Comparison of ENCODE assay signal across 1 cellular context in genomic region chr15:68256675-68257450, GRCh38.
TF ChIP-seq lines count a peak whose summit lies in the region.

No MANE protein-coding gene starts in this region.

TF ChIP-seq in A549, 52 proteins besides CTCF, POLR2A, EP300 and RAD21 (continued from another document):
- no peak for TF ChIP-seq CBX8 (IDR thresholded peaks at IDR 0.05)
- no peak for TF ChIP-seq FOSB (CRISPR knock-in tag; IDR thresholded peaks at IDR 0.05)
- no peak; a peak in 1 of 5 replicates for TF ChIP-seq JUN (IDR thresholded peaks at IDR 0.05)
- TF ChIP-seq MAX (IDR thresholded peaks at IDR 0.05): peak; percentile 80
- no peak for TF ChIP-seq JUNB (IDR thresholded peaks at IDR 0.05)
- TF ChIP-seq CBX2 (IDR thresholded peaks at IDR 0.05; ENCODE audit: borderline replicate concordance, low read depth): no peak
- TF ChIP-seq HOXB13 (CRISPR knock-in tag; IDR thresholded peaks at IDR 0.05; ENCODE audit: low read depth): peak; percentile 44; the same call in 1 of the 2 replicates
- TF ChIP-seq NFE2L2 (conservative IDR thresholded peaks at IDR 0.05; ENCODE audit: low read length): no peak
- no peak for TF ChIP-seq RCOR1 (IDR thresholded peaks at IDR 0.05; ENCODE audit: low read depth, low read length)
- TF ChIP-seq SMC3 (IDR thresholded peaks at IDR 0.05): no peak
- no peak for TF ChIP-seq ELK1 (IDR thresholded peaks at IDR 0.05; ENCODE audit: low read depth, low read length)
- no peak for TF ChIP-seq EHF (CRISPR knock-in tag; IDR thresholded peaks at IDR 0.05)
- no peak for TF ChIP-seq BCL3 (IDR thresholded peaks at IDR 0.05)
- no peak for TF ChIP-seq NR3C1 (IDR thresholded peaks at IDR 0.05)
- 0 out of 2 replicates have a peak, but pooled peaks have one; percentile 16 for TF ChIP-seq HOXA7 (CRISPR knock-in tag; IDR thresholded peaks at IDR 0.05)
- TF ChIP-seq HOXB5 (CRISPR knock-in tag; IDR thresholded peaks at IDR 0.05): 0 out of 2 replicates have a peak, but pooled peaks have one; percentile 31
- TF ChIP-seq ZFP36 (IDR thresholded peaks at IDR 0.05; ENCODE audit: borderline replicate concordance, partially characterized antibody): no peak
- TF ChIP-seq HEYL (CRISPR knock-in tag; IDR thresholded peaks at IDR 0.05): no peak
- no peak for TF ChIP-seq GATA3 (IDR thresholded peaks at IDR 0.05; ENCODE audit: borderline replicate concordance)
- TF ChIP-seq MAZ (IDR thresholded peaks at IDR 0.05; ENCODE audit: borderline replicate concordance, low read depth, low read length): no peak
- no peak for TF ChIP-seq RNF2 (IDR thresholded peaks at IDR 0.05; ENCODE audit: borderline replicate concordance, low read depth)
- peak; percentile 81; the same call in 1 of the 2 replicates for TF ChIP-seq TFCP2L1 (CRISPR knock-in tag; IDR thresholded peaks at IDR 0.05)
- TF ChIP-seq HES2 (IDR thresholded peaks at IDR 0.05): peak; percentile 84
- TF ChIP-seq CHD4 (IDR thresholded peaks at IDR 0.05; ENCODE audit: borderline replicate concordance): no peak
- no peak for TF ChIP-seq RARB (CRISPR knock-in tag; IDR thresholded peaks at IDR 0.05)
- peak; percentile 96 for TF ChIP-seq CEBPB (IDR thresholded peaks at IDR 0.05)
- no peak for TF ChIP-seq ZC3H11A (IDR thresholded peaks at IDR 0.05)
- peak; percentile 67; the same call in 1 of the 2 replicates for TF ChIP-seq MYC (IDR thresholded peaks at IDR 0.05; ENCODE audit: borderline replicate concordance, low read length)
- TF ChIP-seq ZSCAN20 (CRISPR knock-in tag; IDR thresholded peaks at IDR 0.05): no peak
- TF ChIP-seq REST (IDR thresholded peaks at IDR 0.05): no peak
- TF ChIP-seq FOXS1 (CRISPR knock-in tag; IDR thresholded peaks at IDR 0.05): no peak
- TF ChIP-seq PBX3 (IDR thresholded peaks at IDR 0.05): no peak
- TF ChIP-seq KDM5A (IDR thresholded peaks at IDR 0.05): no peak
- TF ChIP-seq USF2 (IDR thresholded peaks at IDR 0.05): no peak
- TF ChIP-seq HMGXB4 (CRISPR knock-in tag; IDR thresholded peaks at IDR 0.05; ENCODE audit: borderline replicate concordance): no peak
